ENCODE assay signal across 13 cellular contexts in the genomic region with DNA sequence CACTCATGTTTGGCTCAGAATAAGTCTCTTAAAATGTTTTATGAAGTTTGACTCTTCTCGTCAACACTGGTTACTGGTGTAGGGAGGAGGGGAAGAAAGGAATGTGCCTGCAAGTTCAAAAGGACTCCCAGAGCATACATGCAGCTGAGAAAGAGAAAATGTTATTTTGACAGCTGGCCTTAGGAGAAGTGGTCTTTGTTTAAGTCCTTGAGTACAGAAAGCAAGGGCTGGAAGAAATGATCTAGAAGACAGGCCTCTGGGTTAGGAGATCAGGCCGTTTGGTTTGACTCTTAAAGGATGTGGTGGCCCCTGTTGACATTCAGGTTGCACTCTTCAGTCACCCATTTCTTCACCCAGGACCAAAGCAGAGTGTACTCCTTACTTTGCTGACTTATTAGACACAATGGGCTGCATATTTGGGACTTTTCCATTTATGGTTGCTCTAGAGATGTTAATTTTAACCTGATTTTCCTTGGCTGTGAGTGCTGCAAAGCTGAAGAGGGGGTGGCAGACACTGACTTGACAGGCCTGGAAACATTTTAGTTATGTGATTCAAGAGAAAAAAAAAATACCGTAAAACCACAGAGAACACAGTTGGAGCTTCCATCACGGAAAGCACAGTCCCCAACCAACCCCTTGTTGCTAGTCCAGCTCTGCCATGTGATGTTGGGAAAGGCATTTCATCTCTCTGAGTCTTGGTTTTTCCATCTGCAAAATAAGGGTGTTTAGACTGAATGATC.
DNase-seq lines count a peak whose midpoint lies in the region; ATAC-seq and TF ChIP-seq lines count a peak whose summit lies in the region.
"Had no signal": no experiment of that assay in that cellular context is flagged by ENCODE, and none has a peak within 500 bp of the region (broad histone marks: within the 10 kb centered on the region; RNA-seq: fewer than 3 reads in every experiment).

No MANE protein-coding gene starts in this region.

- peaks cover 4% of the 10 kb centered on the region for H3K4me1 Mint-ChIP-seq in T-helper 17 cell
- H3K4me1 Mint-ChIP-seq in type B pancreatic cell (ENCODE audit: unreplicated experiment) = peaks cover 16% of the 10 kb centered on the region

- no peaks in the 10 kb centered on the region for H3K36me3 ChIP-seq in parathyroid adenoma (ENCODE audit: control insufficient read depth, insufficient read depth, low read length)
- H3K36me3 ChIP-seq in effector memory CD4-positive, alpha-beta T cell (ENCODE audit: control insufficient read depth, insufficient read depth, low read length) = no peaks in the 10 kb centered on the region
- H3K36me3 ChIP-seq: transverse colon had no signal

- H2AFZ ChIP-seq in parathyroid adenoma = peak overlapping the region; percentile 29

- H3K27ac Mint-ChIP-seq in T-helper 17 cell (no peak overlapping the region), type B pancreatic cell (no peak overlapping the region)

- TF ChIP-seq CTCF in fibroblast of pulmonary artery (IDR thresholded peaks at IDR 0.05; ENCODE audit: low read length, missing control alignments) = no peak
- no peak for TF ChIP-seq CTCF in parathyroid adenoma (IDR thresholded peaks at IDR 0.05)
- no peak for TF ChIP-seq CTCF in type B pancreatic cell (conservative IDR thresholded peaks at IDR 0.05)

- H3K27ac ChIP-seq in parathyroid adenoma = peak overlapping the region; percentile 62
- H3K27ac ChIP-seq in effector memory CD4-positive, alpha-beta T cell (ENCODE audit: insufficient read depth, low read length, poor library complexity, severe bottlenecking) = no peak overlapping the region
- H3K27ac ChIP-seq: C4-2B, transverse colon had no signal

- H3K9ac ChIP-seq in parathyroid adenoma = no peak overlapping the region

- H3K27me3 ChIP-seq in parathyroid adenoma (ENCODE audit: control insufficient read depth, insufficient read depth, low read length) = no peaks in the 10 kb centered on the region
- H3K27me3 ChIP-seq in effector memory CD4-positive, alpha-beta T cell (replicated peaks; ENCODE audit: control insufficient read depth, insufficient read depth, low read length, poor library complexity, severe bottlenecking) = no peaks in the 10 kb centered on the region
- H3K27me3 ChIP-seq: transverse colon had no signal

- DNase-seq in EH (ENCODE audit: low read depth) (peak; percentile 89), T-helper 17 cell (no peak), fibroblast of pulmonary artery (ENCODE audit: low read depth) (peak; percentile 38), RKO (ENCODE audit: low spot score) (no peak), HT-29 (ENCODE audit: low spot score) (no peak), type B pancreatic cell (ENCODE audit: extremely low spot score, unreplicated experiment) (no peak)
- DNase-seq in effector memory CD4-positive, alpha-beta T cell = no peak
- DNase-seq: amniotic stem cell, NCI-H2171, T1000, transverse colon had no signal

- no peak overlapping the region for H3K4me2 ChIP-seq in parathyroid adenoma (ENCODE audit: low read length)

- H3K4me3 Mint-ChIP-seq in T-helper 17 cell = peak overlapping the region; percentile 39
- no peak overlapping the region for H3K4me3 Mint-ChIP-seq in type B pancreatic cell

- H3K4me3 ChIP-seq in fibroblast of pulmonary artery (replicated peaks; ENCODE audit: low read depth, low read length) (no peak overlapping the region), parathyroid adenoma (ENCODE audit: low read depth, low read length) (no peak overlapping the region)
- no peak overlapping the region for H3K4me3 ChIP-seq in effector memory CD4-positive, alpha-beta T cell (ENCODE audit: insufficient read depth, low read depth, low read length, poor library complexity, severe bottlenecking)
- H3K4me3 ChIP-seq: transverse colon had no signal

- ATAC-seq in T-helper 17 cell = no peak

- H3K27me3 Mint-ChIP-seq in T-helper 17 cell = peaks cover 49% of the 10 kb centered on the region
- no peaks in the 10 kb centered on the region for H3K27me3 Mint-ChIP-seq in type B pancreatic cell

- H3K4me1 ChIP-seq in parathyroid adenoma = peaks cover 28% of the 10 kb centered on the region
- no peaks in the 10 kb centered on the region for H3K4me1 ChIP-seq in effector memory CD4-positive, alpha-beta T cell (ENCODE audit: control insufficient read depth, insufficient read depth, low read length, poor library complexity, severe bottlenecking)

- no peaks in the 10 kb centered on the region for H3K9me3 Mint-ChIP-seq in type B pancreatic cell

- H3K36me3 Mint-ChIP-seq in T-helper 17 cell (ENCODE audit: low read depth) (no peaks in the 10 kb centered on the region), type B pancreatic cell (no peaks in the 10 kb centered on the region)

- H3K9me3 ChIP-seq in T-helper 17 cell (ENCODE audit: control insufficient read depth, low read length, poor library complexity, severe bottlenecking) = no peaks in the 10 kb centered on the region
- no peaks in the 10 kb centered on the region for H3K9me3 ChIP-seq in parathyroid adenoma (ENCODE audit: control insufficient read depth, low read length)
- H3K9me3 ChIP-seq in effector memory CD4-positive, alpha-beta T cell (ENCODE audit: control insufficient read depth, low read length) = no peaks in the 10 kb centered on the region
- H3K9me3 ChIP-seq: transverse colon had no signal

- no peaks in the 10 kb centered on the region for H3K79me2 ChIP-seq in parathyroid adenoma

Comparison
In these comparisons a context has a peak if more than half of its experiments do, and no peak if none do; other contexts are left out.
1. DNase-seq: peak in EH (single experiment) and fibroblast of pulmonary artery (single experiment); none in T-helper 17 cell (0 of 3), effector memory CD4-positive, alpha-beta T cell (0 of 3), RKO (single experiment), HT-29 (single experiment) and type B pancreatic cell (single experiment).